Comparison of ENCODE assay signal across 1 cellular context in genomic region chr4:140213736-140214135, GRCh38.
TF ChIP-seq lines count a peak whose summit lies in the region.

No MANE protein-coding gene starts in this region.

TF ChIP-seq in H1, 55 proteins besides CTCF, POLR2A, EP300 and RAD21:
- no peak for TF ChIP-seq E2F6 (IDR thresholded peaks at IDR 0.05)
